In the genomic region with DNA sequence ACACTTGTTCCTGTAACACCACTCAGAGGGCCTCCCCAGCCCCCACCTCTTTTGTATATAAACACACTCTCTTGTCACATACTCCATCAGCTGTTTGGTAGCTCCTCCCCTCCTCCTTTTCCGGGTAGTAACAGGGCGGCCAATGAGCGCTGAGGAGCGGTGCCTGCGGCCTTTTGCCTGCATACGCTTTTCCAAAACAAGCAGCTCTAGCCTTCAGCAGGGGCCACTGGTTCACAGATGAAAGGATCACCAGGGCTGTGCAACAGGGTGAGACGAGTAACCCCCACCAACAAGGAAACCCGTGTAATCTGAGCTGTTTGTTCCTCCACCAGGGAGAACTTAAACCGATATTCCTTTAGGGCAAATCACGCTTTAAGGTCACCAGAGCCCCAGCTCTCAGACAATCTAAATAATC, we compare ENCODE assay signal across 8 cellular contexts. TPM values are rescaled to one million over a fixed set of nuclear protein-coding genes. Genes with fewer than 3 reads are reported as not detected.
A peak's percentile ranks its signal among the peaks of the same experiment; 100 is the strongest.
DNase-seq lines count a peak whose midpoint lies in the region; ATAC-seq, FAIRE-seq and TF ChIP-seq lines count a peak whose summit lies in the region.

No MANE protein-coding gene starts in this region.

- no peaks in the 10 kb centered on the region for H3K27me3 ChIP-seq in DND-41 (ENCODE audit: insufficient read depth, low read length, poor library complexity)
- no peaks in the 10 kb centered on the region for H3K27me3 ChIP-seq in Loucy (ENCODE audit: insufficient read depth, low read length, poor library complexity, severe bottlenecking)
- no peaks in the 10 kb centered on the region for H3K27me3 ChIP-seq in SK-N-SH (ENCODE audit: insufficient read depth)
- no peaks in the 10 kb centered on the region for H3K27me3 ChIP-seq in cardiac muscle cell
- H3K27me3 ChIP-seq in pancreas, result no peaks in the 10 kb centered on the region
- no peaks in the 10 kb centered on the region for H3K27me3 ChIP-seq in tibial artery

- H3K9ac ChIP-seq in DND-41 (ENCODE audit: low read depth, low read length), result no peak overlapping the region
- H3K9ac ChIP-seq in Loucy (ENCODE audit: low read depth, low read length, poor library complexity, severe bottlenecking), result peak overlapping the region; percentile 81
- peak overlapping the region; percentile 83 for H3K9ac ChIP-seq in SK-N-SH

- 2% methylated on average over 10 of the region's 10 CpGs for WGBS in SK-N-SH (ENCODE audit: low lambda C conversion rate)
- 0 to 1% methylated on average over 10 of the region's 10 CpGs for WGBS in pancreas, 2 donors

- no peak overlapping the region for H3K4me3 Mint-ChIP-seq in activated naive CD8-positive, alpha-beta T cell treated with anti-CD3 and anti-CD28 coated beads, Interleukin-2, amount 10 ng/mL, durations not matched to agents 7 days and 5 days

- H3K4me2 ChIP-seq in DND-41 (ENCODE audit: insufficient read depth, low read length) (no peak overlapping the region), Loucy (ENCODE audit: low read depth, low read length, poor library complexity, severe bottlenecking) (peak overlapping the region; percentile 96), SK-N-SH (peak overlapping the region; percentile 83)

- intact Hi-C loops in pancreas (cut with DNase I) (no loop called here), tibial artery (cut with DNase I; ENCODE audit: low total_unique reads) (loop anchor here (2.0 to 10.0 kb wide), 2 partner anchors 84 to 124 kb away; no protein-coding TSS in a partner anchor)

- FAIRE-seq in pancreas (lab: Jason Lieb, UNC), result peak; percentile 54

- POLR2A ChIA-PET in SK-N-SH (lab: Yijun Ruan, JAX), result interaction anchor here (0.7 to 1.2 kb wide), 6 partner anchors 10 to 169 kb away, joined by 3 to 4 read pairs (median 3); no protein-coding TSS in a partner anchor
- POLR2A ChIA-PET in activated naive CD8-positive, alpha-beta T cell treated with anti-CD3 and anti-CD28 coated beads, Interleukin-2, amount 10 ng/mL, durations not matched to agents 7 days and 5 days (lab: Charles Lee), result interaction anchor here (0.5 to 1.2 kb wide), 4 partner anchors 10 to 515 kb away, joined by 4 to 5 read pairs (median 4); partner anchors contain the start of gene STRIP2

- TF ChIP-seq CTCF in DND-41 (IDR thresholded peaks at IDR 0.05; ENCODE audit: borderline replicate concordance, extremely low read depth, low read length, poor library complexity, severe bottlenecking) (no peak), Loucy (conservative IDR thresholded peaks at IDR 0.05; ENCODE audit: low read length) (no peak), SK-N-SH (IDR thresholded peaks at IDR 0.05) (no peak), cardiac muscle cell (IDR thresholded peaks at IDR 0.05; ENCODE audit: low read depth, low read length) (no peak), pancreas (IDR thresholded peaks at IDR 0.05) (no peak), tibial artery (IDR thresholded peaks at IDR 0.05) (no peak)

- peaks cover 7% of the 10 kb centered on the region for H3K36me3 Mint-ChIP-seq in activated naive CD8-positive, alpha-beta T cell treated with anti-CD3 and anti-CD28 coated beads, Interleukin-2, amount 10 ng/mL, durations not matched to agents 7 days and 5 days

- H3K9me2 ChIP-seq in Loucy (replicated peaks; ENCODE audit: low read depth, low read length) (no peaks in the 10 kb centered on the region), SK-N-SH (no peaks in the 10 kb centered on the region)

- H2AFZ ChIP-seq in DND-41 (ENCODE audit: low read depth, low read length) (no peak overlapping the region), Loucy (ENCODE audit: low read length) (peak overlapping the region; percentile 13; the same call in 1 of the 2 replicates), SK-N-SH (ENCODE audit: low read depth) (no peak overlapping the region)

- H3K4me1 ChIP-seq in DND-41 (ENCODE audit: insufficient read depth, low read length) (peaks cover 32% of the 10 kb centered on the region), Loucy (ENCODE audit: insufficient read depth, low read length, poor library complexity, severe bottlenecking) (peaks cover 47% of the 10 kb centered on the region), SK-N-SH (ENCODE audit: control insufficient read depth in 1 of 2, insufficient read depth in 2 of 2, low read depth in 1 of 2, low read length in 1 of 2) (peaks cover 14 to 20% of the 10 kb centered on the region in 2 experiments), cardiac muscle cell (ENCODE audit: low read depth) (peaks cover 5% of the 10 kb centered on the region), pancreas (peaks cover 9 to 25% (median 20%) of the 10 kb centered on the region in 3 donors), tibial artery (peaks cover 0 to 56% (median 28%) of the 10 kb centered on the region in 4 donors)

- H4K20me1 ChIP-seq in DND-41 (ENCODE audit: insufficient read depth, low read length) (peaks cover 11% of the 10 kb centered on the region), Loucy (ENCODE audit: insufficient read depth, low read length, poor library complexity, severe bottlenecking) (peaks cover 21% of the 10 kb centered on the region), SK-N-SH (ENCODE audit: insufficient read depth) (peaks cover 49% of the 10 kb centered on the region)

- H3F3A ChIP-seq in Loucy (ENCODE audit: low read depth) (no peaks in the 10 kb centered on the region; the same call in 1 of the 2 replicates), SK-N-SH (replicated peaks; ENCODE audit: insufficient read depth) (peaks cover 32% of the 10 kb centered on the region)

- H3K9me3 Mint-ChIP-seq in activated naive CD8-positive, alpha-beta T cell treated with anti-CD3 and anti-CD28 coated beads, Interleukin-2, amount 10 ng/mL, durations not matched to agents 7 days and 5 days, result no peaks in the 10 kb centered on the region

- peak; percentile 27 for TF ChIP-seq RAD21 in SK-N-SH (IDR thresholded peaks at IDR 0.05; ENCODE audit: low read length)

- H3K79me2 ChIP-seq in DND-41 (ENCODE audit: insufficient read depth, low read length) (peaks cover 30% of the 10 kb centered on the region), Loucy (ENCODE audit: insufficient read depth, low read length) (peaks cover 78% of the 10 kb centered on the region), SK-N-SH (ENCODE audit: insufficient read depth) (peaks cover 89% of the 10 kb centered on the region)

- DNase-seq in DND-41 (peak; percentile 62), SK-N-SH (peak; percentile 90), cardiac muscle cell (ENCODE audit: low read depth in 1 of 2, low spot score in 1 of 2) (peak; percentile 92 to 95), pancreas (peak; percentile 85 to 94 (median 88)), tibial artery (peak; percentile 91 to 93)
- peak; percentile 77 for DNase-seq in activated naive CD8-positive, alpha-beta T cell treated with anti-CD3 and anti-CD28 coated beads, Interleukin-2, amount 10 ng/mL, durations not matched to agents 7 days and 5 days

- H3K36me3 ChIP-seq in DND-41 (ENCODE audit: insufficient read depth, low read length) (no peaks in the 10 kb centered on the region; the same call in 1 of the 2 replicates), Loucy (ENCODE audit: insufficient read depth, low read length) (no peaks in the 10 kb centered on the region), SK-N-SH (replicated peaks in 1 of 2; ENCODE audit: control insufficient read depth in 1 of 2, insufficient read depth in 2 of 2, low read length in 1 of 2) (peaks cover 3 to 30% of the 10 kb centered on the region in 2 experiments), cardiac muscle cell (no peaks in the 10 kb centered on the region), pancreas (no peaks in the 10 kb centered on the region), tibial artery (no peaks in the 10 kb centered on the region)

- no peaks in the 10 kb centered on the region for H3K9me3 ChIP-seq in DND-41 (ENCODE audit: insufficient read depth, low read length, severe bottlenecking)
- no peaks in the 10 kb centered on the region for H3K9me3 ChIP-seq in Loucy (ENCODE audit: insufficient read depth, low read depth, low read length)
- no peaks in the 10 kb centered on the region for H3K9me3 ChIP-seq in SK-N-SH
- H3K9me3 ChIP-seq in cardiac muscle cell (ENCODE audit: low read depth), result no peaks in the 10 kb centered on the region
- H3K9me3 ChIP-seq in pancreas, result no peaks in the 10 kb centered on the region
- no peaks in the 10 kb centered on the region for H3K9me3 ChIP-seq in tibial artery

- CTCF ChIA-PET in SK-N-SH (lab: Yijun Ruan, JAX), result interaction anchor here (0.8 to 5.8 kb wide), 4 partner anchors 62 to 123 kb away, joined by 3 to 35 read pairs (median 4); no protein-coding TSS in a partner anchor

- peak in 1 of 2 experiments; percentile 96; a peak in 2 of 4 replicates for TF ChIP-seq EP300 in SK-N-SH (IDR thresholded peaks at IDR 0.05; ENCODE audit: borderline replicate concordance in 1 of 2, low read depth in 1 of 2, low read length in 1 of 2)

- H3K27me3 Mint-ChIP-seq in activated naive CD8-positive, alpha-beta T cell treated with anti-CD3 and anti-CD28 coated beads, Interleukin-2, amount 10 ng/mL, durations not matched to agents 7 days and 5 days, result no peaks in the 10 kb centered on the region

- H3K27ac Mint-ChIP-seq in activated naive CD8-positive, alpha-beta T cell treated with anti-CD3 and anti-CD28 coated beads, Interleukin-2, amount 10 ng/mL, durations not matched to agents 7 days and 5 days, result no peak overlapping the region

- H3K4me3 ChIP-seq in DND-41 (ENCODE audit: low read depth in 1 of 2, low read length in 2 of 2) (no peak overlapping the region), Loucy (ENCODE audit: low read length, poor library complexity, severe bottlenecking) (peak overlapping the region; percentile 94), SK-N-SH (ENCODE audit: low read depth in 2 of 2, low read length in 1 of 2) (peak overlapping the region; percentile 78 to 86), cardiac muscle cell (peak overlapping the region; percentile 84), pancreas (peak overlapping the region in 3 of 4 donors; percentile 61 to 99 (median 97)), tibial artery (peak overlapping the region; percentile 78 to 97)

- no peak overlapping the region for H3K27ac ChIP-seq in DND-41 (ENCODE audit: low read length)
- peak overlapping the region; percentile 90 to 97 for H3K27ac ChIP-seq in SK-N-SH (ENCODE audit: low read depth in 2 of 2, low read length in 1 of 2)
- peak overlapping the region; percentile 94 for H3K27ac ChIP-seq in cardiac muscle cell
- peak overlapping the region; percentile 88 to 99 (median 93) for H3K27ac ChIP-seq in pancreas
- peak overlapping the region; percentile 90 to 99 for H3K27ac ChIP-seq in tibial artery

- H3K4me1 Mint-ChIP-seq in activated naive CD8-positive, alpha-beta T cell treated with anti-CD3 and anti-CD28 coated beads, Interleukin-2, amount 10 ng/mL, durations not matched to agents 7 days and 5 days, result peaks cover 6% of the 10 kb centered on the region

- ATAC-seq in DND-41 (ENCODE audit: insufficient read depth, low read depth), result peak; percentile 44
- ATAC-seq in GM21825 (IDR thresholded peaks at IDR 0.05; ENCODE audit: unreplicated experiment), result peak; percentile 55
- ATAC-seq in activated naive CD8-positive, alpha-beta T cell treated with anti-CD3 and anti-CD28 coated beads, Interleukin-2, amount 10 ng/mL, durations not matched to agents 7 days and 5 days (ENCODE audit: low read depth), result peak; percentile 71
- ATAC-seq in pancreas, result peak; percentile 63 to 80 (median 74)

RNA-seq across cellular contexts. Expression of gene UBE2H, which starts 3.9 kb away (rescaled TPM):
- polyA plus RNA-seq in SK-N-SH (2012; rRNA removed), result 129 and 162 TPM in 2 replicates
- polyA plus RNA-seq in SK-N-SH (2012; cell fraction: cytosol; rRNA removed), result 170 and 186 TPM in 2 replicates
- 118 and 177 TPM in 2 replicates for polyA plus RNA-seq in SK-N-SH (2012; cell fraction: nucleus; rRNA removed)
- 10 to 100 TPM; 35.6 to 42.1 TPM for total RNA-seq in activated naive CD8-positive, alpha-beta T cell treated with anti-CD3 and anti-CD28 coated beads, Interleukin-2, amount 10 ng/mL, durations not matched to agents 7 days and 5 days
- total RNA-seq in cardiac muscle cell, result 172 and 409 TPM in 2 replicates
- 140 and 178 TPM in 2 replicates for polyA plus RNA-seq in cardiac muscle cell
- total RNA-seq in pancreas, result 10 to 100 TPM; 56.7 to 85.6 (median 67.3) TPM
- polyA plus RNA-seq in pancreas, result 10 to 100 TPM; 16.7 to 27.7 TPM

Comparison
In these comparisons a context has a peak if more than half of its experiments do, and no peak if none do; other contexts are left out.
1. H3K4me3 ChIP-seq: peak in Loucy (single experiment), SK-N-SH (2 of 2), cardiac muscle cell (single experiment), pancreas (3 of 4) and tibial artery (2 of 2); none in DND-41 (0 of 2).
2. Peak in every context shown above with its lines, with median percentiles within 50 percentile points of each other: ATAC-seq and DNase-seq.